In genomic region chr3:129046732-129047552, GRCh38 we compare ENCODE assay signal across 29 cellular contexts. TPM values are rescaled to one million over a fixed set of nuclear protein-coding genes. Genes with fewer than 3 reads are reported as not detected.
DNase-seq lines count a peak whose midpoint lies in the region; ATAC-seq and TF ChIP-seq lines count a peak whose summit lies in the region.
"Had no signal": no experiment of that assay in that cellular context is flagged by ENCODE, and none has a peak within 500 bp of the region (broad histone marks: within the 10 kb centered on the region; RNA-seq: fewer than 3 reads in every experiment).

No MANE protein-coding gene starts in this region.

- H3K79me2 ChIP-seq in hepatocyte, result no peaks in the 10 kb centered on the region

- WGBS in hepatocyte (ENCODE audit: low lambda C conversion rate, missing lambda C conversion rate), result 94% methylated on average over 36 of the region's 46 CpGs

- H3K27ac ChIP-seq in CD8-positive, alpha-beta T cell (ENCODE audit: low read depth, low read length), result no peak overlapping the region
- no peak overlapping the region for H3K27ac ChIP-seq in hepatocyte
- H3K27ac ChIP-seq: 22Rv1, tibial nerve had no signal

- peaks cover 41% of the 10 kb centered on the region for H3K27me3 Mint-ChIP-seq in T-helper 1 cell treated with Interleukin-12 subunit alpha and Interleukin-12 subunit beta and Interleukin-4 antibody, amounts not matched to agents 30 μg/mL and 1 μg/mL, for 36 hours (ENCODE audit: low read depth)
- H3K27me3 Mint-ChIP-seq in CD8-positive, alpha-beta T cell (ENCODE audit: low read depth), result peaks cover 9% of the 10 kb centered on the region
- peaks cover 11 to 13% of the 10 kb centered on the region in 2 donors for H3K27me3 Mint-ChIP-seq in natural killer cell (ENCODE audit: low read depth in 2 of 2)
- peaks cover 32% of the 10 kb centered on the region for H3K27me3 Mint-ChIP-seq in activated CD8-positive, alpha-beta memory T cell treated with anti-CD3 and anti-CD28 coated beads, Interleukin-2, amount 10 ng/mL, durations not matched to agents 7 days and 5 days

- no peaks in the 10 kb centered on the region for H3K9me3 ChIP-seq in CD8-positive, alpha-beta T cell (ENCODE audit: low read length)
- H3K9me3 ChIP-seq in hepatocyte (ENCODE audit: low read depth), result no peaks in the 10 kb centered on the region

- no peaks in the 10 kb centered on the region for H3K27me3 ChIP-seq in CD8-positive, alpha-beta T cell (ENCODE audit: insufficient read depth, low read length)
- H3K27me3 ChIP-seq in hepatocyte, result no peaks in the 10 kb centered on the region

- TF ChIP-seq CTCF in CD8-positive, alpha-beta T cell (IDR thresholded peaks at IDR 0.05), result no peak
- no peak for TF ChIP-seq CTCF in natural killer cell (IDR thresholded peaks at IDR 0.05)
- TF ChIP-seq CTCF in hepatocyte (IDR thresholded peaks at IDR 0.05; ENCODE audit: poor library complexity), result no peak

- no peaks in the 10 kb centered on the region for H4K20me1 ChIP-seq in hepatocyte (ENCODE audit: insufficient read depth, poor library complexity, severe bottlenecking)

- no peaks in the 10 kb centered on the region for H3K9me2 ChIP-seq in hepatocyte (replicated peaks; ENCODE audit: insufficient read depth)

- POLR2A ChIA-PET in CD8-positive, alpha-beta T cell (lab: Charles Lee), result no interaction called here

- no peak overlapping the region for H3K27ac Mint-ChIP-seq in T-helper 1 cell treated with Interleukin-12 subunit alpha and Interleukin-12 subunit beta and Interleukin-4 antibody, amounts not matched to agents 30 μg/mL and 1 μg/mL, for 36 hours
- no peak overlapping the region for H3K27ac Mint-ChIP-seq in CD8-positive, alpha-beta T cell
- peak overlapping the region in 1 of 2 donors; percentile 67 for H3K27ac Mint-ChIP-seq in natural killer cell
- H3K27ac Mint-ChIP-seq in activated CD8-positive, alpha-beta memory T cell treated with anti-CD3 and anti-CD28 coated beads, Interleukin-2, amount 10 ng/mL, durations not matched to agents 7 days and 5 days, result no peak overlapping the region
- H3K27ac Mint-ChIP-seq: activated naive CD8-positive, alpha-beta T cell treated with anti-CD3 and anti-CD28 coated beads, Interleukin-2, amount 10 ng/mL, durations not matched to agents 7 days and 5 days; CD4-positive, CD25-positive, alpha-beta regulatory T cell; HFFc6 had no signal

- H3K4me3 ChIP-seq in CD8-positive, alpha-beta T cell (ENCODE audit: low read depth, low read length), result no peak overlapping the region
- H3K4me3 ChIP-seq in hepatocyte, result no peak overlapping the region

- peaks cover 1% of the 10 kb centered on the region for H3K4me1 Mint-ChIP-seq in T-helper 1 cell treated with Interleukin-12 subunit alpha and Interleukin-12 subunit beta and Interleukin-4 antibody, amounts not matched to agents 30 μg/mL and 1 μg/mL, for 36 hours (ENCODE audit: low read depth)
- peaks cover 2% of the 10 kb centered on the region for H3K4me1 Mint-ChIP-seq in CD8-positive, alpha-beta T cell (ENCODE audit: low read depth)
- H3K4me1 Mint-ChIP-seq in natural killer cell, result peaks cover 0 to 5% of the 10 kb centered on the region in 2 donors
- H3K4me1 Mint-ChIP-seq in activated CD8-positive, alpha-beta memory T cell treated with anti-CD3 and anti-CD28 coated beads, Interleukin-2, amount 10 ng/mL, durations not matched to agents 7 days and 5 days, result peaks cover 2% of the 10 kb centered on the region

- H2AFZ ChIP-seq in hepatocyte, result no peak overlapping the region

- DNase-seq in T-helper 1 cell (no peak), cerebellar cortex (ENCODE audit: low spot score) (peak; percentile 26), natural killer cell (no peak), hepatocyte (ENCODE audit: low spot score) (no peak), NOMO-1 treated with dmso at 0.1 percent for 144 hours (lab: John Stamatoyannopoulos, UW; ENCODE audit: unreplicated experiment) (no peak)
- DNase-seq in CD8-positive, alpha-beta T cell, result no peak
- DNase-seq in activated CD8-positive, alpha-beta memory T cell treated with anti-CD3 and anti-CD28 coated beads, Interleukin-2, amount 10 ng/mL, durations not matched to agents 7 days and 5 days, result no peak
- DNase-seq: activated CD4-positive, alpha-beta T cell treated with anti-CD3 and anti-CD28 coated beads, Interleukin-2, amount 50 U/mL, for 48 hours; activated naive CD8-positive, alpha-beta T cell treated with anti-CD3 and anti-CD28 coated beads, Interleukin-2, amount 10 ng/mL, durations not matched to agents 7 days and 5 days; CD4-positive, CD25-positive, alpha-beta regulatory T cell; glutamatergic neuron; HFFc6; KBM-7; mammary epithelial cell; MM.1S; NCI-H1417 treated with DMSO at 0.1 percent for 48 hours; NCI-H2081 treated with DMSO at 0.1 percent for 48 hours; occipital lobe; stimulated activated CD4-positive, alpha-beta T cell treated with anti-CD3 and anti-CD28 coated beads, Interleukin-12 subunit alpha, Interleukin-12 subunit beta, amount 100 ng/mL, for 4 hours; stimulated activated CD4-positive, alpha-beta T cell treated with anti-CD3 and anti-CD28 coated beads, Interleukin-4, amount 100 ng/mL, for 24 hours; stimulated activated naive CD4-positive, alpha-beta T cell; T1000 had no signal

- ATAC-seq in CD8-positive, alpha-beta T cell, result no peak
- no peak for ATAC-seq in natural killer cell
- no peak for ATAC-seq in activated CD8-positive, alpha-beta memory T cell treated with anti-CD3 and anti-CD28 coated beads, Interleukin-2, amount 10 ng/mL, durations not matched to agents 7 days and 5 days
- ATAC-seq: SK-N-SH treated with all-trans-retinoic acid at 6 μM for 48 hours had no signal

- H3K4me1 ChIP-seq in CD8-positive, alpha-beta T cell (ENCODE audit: insufficient read depth, low read length), result peaks cover 8% of the 10 kb centered on the region
- peaks cover 3% of the 10 kb centered on the region for H3K4me1 ChIP-seq in hepatocyte (ENCODE audit: insufficient read depth)

- peaks cover 7% of the 10 kb centered on the region for H3K9me3 Mint-ChIP-seq in T-helper 1 cell treated with Interleukin-12 subunit alpha and Interleukin-12 subunit beta and Interleukin-4 antibody, amounts not matched to agents 30 μg/mL and 1 μg/mL, for 36 hours
- H3K9me3 Mint-ChIP-seq in CD8-positive, alpha-beta T cell, result peaks cover 7% of the 10 kb centered on the region
- peaks cover 3% of the 10 kb centered on the region in 2 donors for H3K9me3 Mint-ChIP-seq in natural killer cell
- peaks cover 5% of the 10 kb centered on the region for H3K9me3 Mint-ChIP-seq in activated CD8-positive, alpha-beta memory T cell treated with anti-CD3 and anti-CD28 coated beads, Interleukin-2, amount 10 ng/mL, durations not matched to agents 7 days and 5 days (ENCODE audit: low read depth)

- intact Hi-C loops in CD8-positive, alpha-beta T cell (cut with DNase I, micrococcal nuclease), result no loop called here
- intact Hi-C loops in natural killer cell (cut with micrococcal nuclease), result no loop called here

- H3K36me3 Mint-ChIP-seq in T-helper 1 cell treated with Interleukin-12 subunit alpha and Interleukin-12 subunit beta and Interleukin-4 antibody, amounts not matched to agents 30 μg/mL and 1 μg/mL, for 36 hours (ENCODE audit: low read depth), result peaks cover 9% of the 10 kb centered on the region
- no peaks in the 10 kb centered on the region for H3K36me3 Mint-ChIP-seq in CD8-positive, alpha-beta T cell
- H3K36me3 Mint-ChIP-seq in natural killer cell, result peaks cover 7% of the 10 kb centered on the region
- peaks cover 7% of the 10 kb centered on the region for H3K36me3 Mint-ChIP-seq in activated CD8-positive, alpha-beta memory T cell treated with anti-CD3 and anti-CD28 coated beads, Interleukin-2, amount 10 ng/mL, durations not matched to agents 7 days and 5 days

- H3K4me3 Mint-ChIP-seq in T-helper 1 cell treated with Interleukin-12 subunit alpha and Interleukin-12 subunit beta and Interleukin-4 antibody, amounts not matched to agents 30 μg/mL and 1 μg/mL, for 36 hours, result peak overlapping the region; percentile 28
- peak overlapping the region; percentile 26 for H3K4me3 Mint-ChIP-seq in CD8-positive, alpha-beta T cell
- peak overlapping the region; percentile 28 for H3K4me3 Mint-ChIP-seq in natural killer cell
- H3K4me3 Mint-ChIP-seq in activated CD8-positive, alpha-beta memory T cell treated with anti-CD3 and anti-CD28 coated beads, Interleukin-2, amount 10 ng/mL, durations not matched to agents 7 days and 5 days, result no peak overlapping the region
- H3K4me3 Mint-ChIP-seq: activated naive CD8-positive, alpha-beta T cell treated with anti-CD3 and anti-CD28 coated beads, Interleukin-2, amount 10 ng/mL, durations not matched to agents 7 days and 5 days; CD4-positive, CD25-positive, alpha-beta regulatory T cell; HFFc6 had no signal

- H3K36me3 ChIP-seq in CD8-positive, alpha-beta T cell (ENCODE audit: insufficient read depth, low read length), result no peaks in the 10 kb centered on the region
- H3K36me3 ChIP-seq in hepatocyte (replicated peaks; ENCODE audit: insufficient read depth, low read depth), result no peaks in the 10 kb centered on the region
- H3K36me3 ChIP-seq: tibial nerve had no signal

- CTCF ChIA-PET in CD8-positive, alpha-beta T cell (lab: Charles Lee), result interaction anchor here (0.6 to 1.2 kb wide), 6 partner anchors 31 to 274 kb away, joined by 3 to 4 read pairs (median 4); no protein-coding TSS in a partner anchor
- CTCF ChIA-PET in activated CD8-positive, alpha-beta memory T cell treated with anti-CD3 and anti-CD28 coated beads, Interleukin-2, amount 10 ng/mL, durations not matched to agents 7 days and 5 days (lab: Charles Lee), result interaction anchor here (0.5 to 1.7 kb wide), 4 partner anchors 11 to 199 kb away, joined by 3 to 5 read pairs (median 4); no protein-coding TSS in a partner anchor

- no peak overlapping the region for H3K4me2 ChIP-seq in hepatocyte

RNA-seq across cellular contexts. Expression of gene GP9, which starts 13.6 kb away (rescaled TPM):
- not detected for total RNA-seq in CD8-positive, alpha-beta T cell
- total RNA-seq in natural killer cell, result 1 to 10 TPM in 2 of 3 donors, under 1 TPM in 1; 0.86 to 8.6 (median 3.8) TPM
- total RNA-seq in hepatocyte, result not detected in 2 replicates
- not detected in 2 replicates for polyA plus RNA-seq in hepatocyte
- not detected for total RNA-seq in activated CD8-positive, alpha-beta memory T cell treated with anti-CD3 and anti-CD28 coated beads, Interleukin-2, amount 10 ng/mL, durations not matched to agents 7 days and 5 days
- total RNA-seq: activated naive CD8-positive, alpha-beta T cell treated with anti-CD3 and anti-CD28 coated beads, Interleukin-2, amount 10 ng/mL, durations not matched to agents 7 days and 5 days; HFFc6; HT-29; mammary epithelial cell; occipital lobe; OCI-LY7; renal cortical epithelial cell; tibial nerve had no signal
- polyA plus RNA-seq: CD4-positive, CD25-positive, alpha-beta regulatory T cell; mammary epithelial cell had no signal

RNA-seq across cellular contexts. Expression of gene EFCC1, which starts 45.8 kb away (rescaled TPM):
- under 1 TPM; 0.17 to 0.24 TPM for total RNA-seq in CD8-positive, alpha-beta T cell
- total RNA-seq in natural killer cell (under 1 TPM in 2 of 3 donors, not detected in 1; 0.28 to 0.70 TPM), hepatocyte (0.23 and 0.76 TPM in 2 replicates)
- polyA plus RNA-seq in hepatocyte, result 0.11 and 0.50 TPM in 2 replicates
- under 1 TPM; 0.09 to 0.12 TPM for total RNA-seq in activated CD8-positive, alpha-beta memory T cell treated with anti-CD3 and anti-CD28 coated beads, Interleukin-2, amount 10 ng/mL, durations not matched to agents 7 days and 5 days
- total RNA-seq: HFFc6, OCI-LY7, renal cortical epithelial cell had no signal
- polyA plus RNA-seq: CD4-positive, CD25-positive, alpha-beta regulatory T cell; mammary epithelial cell had no signal

RNA-seq across cellular contexts. Expression of gene CFAP92, which starts 53.1 kb away (rescaled TPM):
- total RNA-seq in CD8-positive, alpha-beta T cell, result under 1 TPM; 0.60 to 0.75 TPM
- total RNA-seq in natural killer cell (under 1 TPM; 0.26 to 0.43 (median 0.41) TPM), hepatocyte (0.17 and 1.3 TPM in 2 replicates)
- 0.35 and 1.0 TPM in 2 replicates for polyA plus RNA-seq in hepatocyte
- under 1 TPM in 1 of 2 experiments, not detected in 1; 0.12 TPM for total RNA-seq in activated CD8-positive, alpha-beta memory T cell treated with anti-CD3 and anti-CD28 coated beads, Interleukin-2, amount 10 ng/mL, durations not matched to agents 7 days and 5 days
- total RNA-seq: CD4-positive, CD25-positive, alpha-beta regulatory T cell; HFFc6 had no signal
